17 cellular contexts compared by ENCODE assay signal in the genomic region with DNA sequence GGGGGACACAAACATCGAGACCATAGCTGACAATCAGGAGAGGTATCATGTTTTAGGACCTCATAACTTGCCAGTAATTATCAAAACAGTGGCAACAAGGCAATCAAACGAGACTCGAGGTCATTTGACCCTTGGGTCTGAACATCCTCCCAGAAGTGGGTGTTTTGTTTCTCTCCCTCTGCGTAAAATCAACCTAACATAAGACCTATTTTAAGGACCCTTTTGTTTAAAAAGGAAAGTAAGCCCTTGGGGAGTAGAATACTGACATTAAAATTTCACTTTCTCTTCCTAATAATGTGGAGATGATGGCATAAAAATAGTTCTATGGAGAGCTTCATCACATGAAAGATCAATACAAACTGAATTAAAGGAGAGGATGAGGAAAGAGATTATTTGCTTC.
DNase-seq lines count a peak whose midpoint lies in the region; ATAC-seq, FAIRE-seq and TF ChIP-seq lines count a peak whose summit lies in the region.
"Had no signal": no experiment of that assay in that cellular context is flagged by ENCODE, and none has a peak within 500 bp of the region (broad histone marks: within the 10 kb centered on the region; RNA-seq: fewer than 3 reads in every experiment).

No MANE protein-coding gene starts in this region.

- ATAC-seq in stimulated activated naive B cell treated with anti-CD40 and anti-IgM and Interleukin-4, amounts not matched to agents 10 μg/mL and 1 μg/mL and 100 μg/mL, for 72 hours (replicated peaks) = peak; percentile 82
- no peak for ATAC-seq in GM21367 (IDR thresholded peaks at IDR 0.05; ENCODE audit: unreplicated experiment)
- ATAC-seq in HG03342 (IDR thresholded peaks at IDR 0.05; ENCODE audit: unreplicated experiment) = no peak
- ATAC-seq: A549 had no signal

- TF ChIP-seq EP300 in esophagus muscularis mucosa (IDR thresholded peaks at IDR 0.05) = no peak

- peaks cover 18 to 29% of the 10 kb centered on the region in 2 donors for H3K4me1 Mint-ChIP-seq in stimulated activated naive B cell treated with anti-CD40 and anti-IgM and Interleukin-4, amounts not matched to agents 10 μg/mL and 1 μg/mL and 100 μg/mL, for 72 hours
- H3K4me1 Mint-ChIP-seq: CD4-positive, CD25-positive, alpha-beta regulatory T cell had no signal

- H3K4me3 Mint-ChIP-seq in stimulated activated naive B cell treated with anti-CD40 and anti-IgM and Interleukin-4, amounts not matched to agents 10 μg/mL and 1 μg/mL and 100 μg/mL, for 72 hours = peak overlapping the region; percentile 55 to 68
- H3K4me3 Mint-ChIP-seq: CD4-positive, CD25-positive, alpha-beta regulatory T cell had no signal

- H3K27me3 ChIP-seq in esophagus muscularis mucosa = no peaks in the 10 kb centered on the region

- no peaks in the 10 kb centered on the region for H3K36me3 ChIP-seq in esophagus muscularis mucosa
- H3K36me3 ChIP-seq: HAP-1 had no signal

- intact Hi-C loops in esophagus muscularis mucosa (cut with DNase I) = no loop called here

- peaks cover 14 to 33% of the 10 kb centered on the region in 2 donors for H3K36me3 Mint-ChIP-seq in stimulated activated naive B cell treated with anti-CD40 and anti-IgM and Interleukin-4, amounts not matched to agents 10 μg/mL and 1 μg/mL and 100 μg/mL, for 72 hours

- peak; percentile 75 for FAIRE-seq in colon (lab: Jason Lieb, UNC)
- FAIRE-seq: A549, GM12892, H1 had no signal

- CTCF ChIA-PET in GM10248 (lab: Yijun Ruan, JAX) = interaction anchor here (1.2 kb wide), 1 partner anchor 29 kb away, joined by 3 read pairs; no protein-coding TSS in a partner anchor

- TF ChIP-seq POLR2A in esophagus muscularis mucosa (IDR thresholded peaks at IDR 0.05; ENCODE audit: low read depth) = no peak

- H3K4me1 ChIP-seq in esophagus muscularis mucosa = no peaks in the 10 kb centered on the region
- H3K4me1 ChIP-seq: A549 had no signal

- H3K9me3 Mint-ChIP-seq in stimulated activated naive B cell treated with anti-CD40 and anti-IgM and Interleukin-4, amounts not matched to agents 10 μg/mL and 1 μg/mL and 100 μg/mL, for 72 hours = peaks cover 0 to 2% of the 10 kb centered on the region in 2 donors

- H3K27ac ChIP-seq in esophagus muscularis mucosa (replicated peaks in 1 of 4) = no peak overlapping the region
- H3K27ac ChIP-seq: A549 had no signal

- H3K4me3 ChIP-seq in esophagus muscularis mucosa = no peak overlapping the region
- H3K4me3 ChIP-seq: A549, HAP-1 had no signal

- H3K27me3 Mint-ChIP-seq in stimulated activated naive B cell treated with anti-CD40 and anti-IgM and Interleukin-4, amounts not matched to agents 10 μg/mL and 1 μg/mL and 100 μg/mL, for 72 hours = no peaks in the 10 kb centered on the region
- H3K27me3 Mint-ChIP-seq: CD4-positive, CD25-positive, alpha-beta regulatory T cell had no signal

- H3K27ac Mint-ChIP-seq in stimulated activated naive B cell treated with anti-CD40 and anti-IgM and Interleukin-4, amounts not matched to agents 10 μg/mL and 1 μg/mL and 100 μg/mL, for 72 hours = peak overlapping the region; percentile 6
- H3K27ac Mint-ChIP-seq: CD4-positive, CD25-positive, alpha-beta regulatory T cell had no signal

- POLR2A ChIA-PET in GM10248 (lab: Yijun Ruan, JAX) = interaction anchor here (0.6 kb wide), 1 partner anchor 203 kb away, joined by 3 read pairs; no protein-coding TSS in a partner anchor

- 86% methylated on average over 4 of the region's 4 CpGs for WGBS in esophagus muscularis mucosa

- DNase-seq in GM10248 (ENCODE audit: extremely low spot score) (peak; percentile 5), GM20000 (ENCODE audit: low spot score) (peak; percentile 6), esophagus muscularis mucosa (ENCODE audit: extremely low spot score) (no peak), HPDE6-E6E7 (ENCODE audit: extremely low spot score) (no peak)
- no peak for DNase-seq in stimulated activated naive B cell treated with anti-CD40 and anti-IgM and Interleukin-4, amounts not matched to agents 10 μg/mL and 1 μg/mL and 100 μg/mL, for 72 hours
- DNase-seq: CD4-positive, CD25-positive, alpha-beta regulatory T cell; DMS53; GF-D8; IMR-90; KBM-7 had no signal

- TF ChIP-seq CTCF in GM10248 (IDR thresholded peaks at IDR 0.05; ENCODE audit: control extremely low read depth, extremely low read depth, low read depth, missing control alignments) (no peak), GM20000 (IDR thresholded peaks at IDR 0.05; ENCODE audit: extremely low read depth, missing control alignments) (no peak), esophagus muscularis mucosa (IDR thresholded peaks at IDR 0.05) (no peak)

- H3K9me3 ChIP-seq in esophagus muscularis mucosa = peaks cover 0 to 12% (median 0%) of the 10 kb centered on the region in 4 donors
- H3K9me3 ChIP-seq: A549, HAP-1 had no signal

Comparison
In these comparisons a context has a peak if more than half of its experiments do, and no peak if none do; other contexts are left out.
1. DNase-seq: peak in GM10248 (single experiment) and GM20000 (single experiment); none in stimulated activated naive B cell treated with anti-CD40 and anti-IgM and Interleukin-4, amounts not matched to agents 10 μg/mL and 1 μg/mL and 100 μg/mL, for 72 hours (single experiment), esophagus muscularis mucosa (single experiment) and HPDE6-E6E7 (single experiment).
2. ATAC-seq: peak in stimulated activated naive B cell treated with anti-CD40 and anti-IgM and Interleukin-4, amounts not matched to agents 10 μg/mL and 1 μg/mL and 100 μg/mL, for 72 hours (2 of 2); none in GM21367 (single experiment) and HG03342 (single experiment).